In genomic region chr4:88275516-88275915, GRCh38 we compare ENCODE assay signal across 11 cellular contexts. TPM values are rescaled to one million over a fixed set of nuclear protein-coding genes. Genes with fewer than 3 reads are reported as not detected.
DNase-seq lines count a peak whose midpoint lies in the region; ATAC-seq and TF ChIP-seq lines count a peak whose summit lies in the region.
"Had no signal": no experiment of that assay in that cellular context is flagged by ENCODE, and none has a peak within 500 bp of the region (broad histone marks: within the 10 kb centered on the region; RNA-seq: fewer than 3 reads in every experiment).

No MANE protein-coding gene starts in this region.

- DNase-seq in Caco-2 (no peak), GM20000 (ENCODE audit: low spot score) (peak; percentile 16), chondrocyte (ENCODE audit: low spot score) (no peak), NCI-H1417 (lab: John Stamatoyannopoulos, UW) (no peak), NCI-H82 (lab: John Stamatoyannopoulos, UW) (no peak), posterior cingulate gyrus (no peak), putamen (ENCODE audit: low spot score) (no peak)
- DNase-seq: hippocampal formation, sigmoid colon, thyroid gland had no signal

- H3K9me3 Mint-ChIP-seq in Caco-2 (ENCODE audit: unreplicated experiment) (no peaks in the 10 kb centered on the region), chondrocyte (ENCODE audit: low read depth) (peaks cover 8% of the 10 kb centered on the region)

- TF ChIP-seq CTCF in Caco-2 (IDR thresholded peaks at IDR 0.05; ENCODE audit: insufficient read depth in 1 of 2, low read depth in 1 of 2, low read length in 1 of 2, severe bottlenecking in 1 of 2, unreplicated experiment in 1 of 2) (no peak), GM20000 (IDR thresholded peaks at IDR 0.05; ENCODE audit: extremely low read depth, missing control alignments) (no peak), chondrocyte (IDR thresholded peaks at IDR 0.05) (no peak)

- intact Hi-C loops in Caco-2 (cut with micrococcal nuclease; ENCODE audit: unreplicated experiment) = no loop called here
- intact Hi-C loops in posterior cingulate gyrus (cut with DNase I) = no loop called here

- POLR2A ChIA-PET in Caco-2 (lab: Charles Lee) = no interaction called here

- no peaks in the 10 kb centered on the region for H3K9me3 ChIP-seq in Caco-2
- H3K9me3 ChIP-seq: sigmoid colon, thyroid gland had no signal

- H3K36me3 ChIP-seq in Caco-2 (ENCODE audit: control insufficient read depth, insufficient read depth, low read length) = no peaks in the 10 kb centered on the region; the same call in 1 of the 2 replicates

- peak; percentile 48 for ATAC-seq in HG03460 (IDR thresholded peaks at IDR 0.05; ENCODE audit: unreplicated experiment)

- H3K36me3 Mint-ChIP-seq in Caco-2 (ENCODE audit: insufficient read depth, unreplicated experiment) = no peaks in the 10 kb centered on the region
- peaks cover 5% of the 10 kb centered on the region for H3K36me3 Mint-ChIP-seq in chondrocyte (ENCODE audit: low read depth)

- peaks cover 52% of the 10 kb centered on the region for H3K4me1 ChIP-seq in Caco-2

- no peak overlapping the region for H3K4me3 ChIP-seq in Caco-2 (ENCODE audit: low read depth, low read length)
- H3K4me3 ChIP-seq: sigmoid colon, thyroid gland had no signal

- H3K27me3 ChIP-seq in Caco-2 (replicated peaks; ENCODE audit: control insufficient read depth, insufficient read depth, low read length) = no peaks in the 10 kb centered on the region
- H3K27me3 ChIP-seq: sigmoid colon, thyroid gland had no signal

- H3K4me3 Mint-ChIP-seq in Caco-2 (ENCODE audit: unreplicated experiment) (peak overlapping the region; percentile 29), chondrocyte (ENCODE audit: unreplicated experiment) (no peak overlapping the region)

- H3K4me1 Mint-ChIP-seq in Caco-2 (ENCODE audit: low read depth, unreplicated experiment) (peaks cover 13% of the 10 kb centered on the region), chondrocyte (ENCODE audit: low read depth) (peaks cover 39% of the 10 kb centered on the region)

- no TSS peak for BruUV-seq in Caco-2 (replicated peaks; lab: Mats Ljungman, UMichigan)

- CTCF ChIA-PET in Caco-2 (lab: Charles Lee) = no interaction called here

- H3K27ac Mint-ChIP-seq in Caco-2 (ENCODE audit: unreplicated experiment) (no peak overlapping the region), chondrocyte (ENCODE audit: unreplicated experiment) (peak overlapping the region; percentile 74)

- H3K27me3 Mint-ChIP-seq in Caco-2 (ENCODE audit: insufficient read depth, unreplicated experiment) = no peaks in the 10 kb centered on the region
- H3K27me3 Mint-ChIP-seq in chondrocyte (ENCODE audit: low read depth) = no peaks in the 10 kb centered on the region

RNA-seq across cellular contexts. Expression of gene PPM1K, which starts 8.8 kb away (rescaled TPM):
- total RNA-seq in Caco-2 (2022) = 23.8 and 24.3 TPM in 2 replicates
- total RNA-seq in chondrocyte = 16.0 to 18.8 TPM (median 17.0 TPM) in 3 replicates
